26 cellular contexts compared by ENCODE assay signal in the genomic region with DNA sequence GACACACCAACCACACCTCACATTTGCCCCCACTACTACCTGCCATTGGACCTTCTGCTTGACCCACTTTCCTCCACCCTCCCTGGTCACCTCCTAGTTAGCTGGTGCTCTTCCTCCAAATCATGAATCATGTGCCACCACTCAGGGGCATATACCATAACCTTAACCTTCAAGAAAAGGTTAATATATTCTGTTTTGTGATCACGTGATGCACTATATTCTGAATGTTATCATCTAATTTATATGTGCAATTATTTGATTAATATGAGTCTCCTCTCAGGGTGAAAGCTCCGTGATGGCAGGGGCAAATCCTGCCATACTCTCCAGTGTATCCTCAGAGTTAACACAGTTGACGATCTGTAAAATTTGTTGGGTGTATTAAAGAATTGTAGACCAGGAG.
"Had no signal": no experiment of that assay in that cellular context is flagged by ENCODE, and none has a peak within 500 bp of the region (broad histone marks: within the 10 kb centered on the region; RNA-seq: fewer than 3 reads in every experiment).

No MANE protein-coding gene starts in this region.

- FAIRE-seq: pancreas, urothelium cell line had no signal

- DNase-seq: naive thymus-derived CD4-positive, alpha-beta T cell; natural killer cell; occipital lobe; pancreas; psoas muscle; right cardiac atrium; stimulated activated CD4-positive, alpha-beta T cell treated with anti-CD3 and anti-CD28 coated beads, Interleukin-15, amount 100 ng/mL, for 24 hours; stimulated activated CD4-positive, alpha-beta T cell treated with anti-CD3 and anti-CD28 coated beads, Interleukin-2, amount 100 ng/mL, for 24 hours; stimulated activated CD4-positive, alpha-beta T cell treated with anti-CD3 and anti-CD28 coated beads, Interleukin-2, amount 100 ng/mL, for 48 hours; stimulated activated CD4-positive, alpha-beta T cell treated with anti-CD3 and anti-CD28 coated beads, Interleukin-4, amount 100 ng/mL, for 24 hours; stimulated activated naive B cell treated with anti-CD40 and anti-IgM and Interleukin-4, amounts not matched to agents 10 μg/mL and 1 μg/mL and 100 μg/mL, for 72 hours; stimulated activated naive CD4-positive, alpha-beta T cell treated with Interleukin-2 at 50 U/mL for 16 hours; stomach; thyroid gland; trophoblast cell; upper lobe of left lung had no signal

- H3K27me3 Mint-ChIP-seq: naive thymus-derived CD4-positive, alpha-beta T cell; stimulated activated naive B cell treated with anti-CD40 and anti-IgM and Interleukin-4, amounts not matched to agents 10 μg/mL and 1 μg/mL and 100 μg/mL, for 72 hours; stimulated activated naive CD8-positive, alpha-beta T cell treated with anti-CD3 and anti-CD28 coated beads, Interleukin-15, Interleukin-2, amounts not matched to agents 100 ng/mL and 50 ng/mL, for 24 hours had no signal

- H3K27me3 ChIP-seq: neural progenitor cell, pancreas, stomach, thyroid gland, tibial nerve, upper lobe of left lung, vagina had no signal

- H3K4me1 ChIP-seq: neural progenitor cell, pancreas, psoas muscle, thyroid gland, tibial nerve, upper lobe of left lung, vagina had no signal

- H3K36me3 Mint-ChIP-seq: naive thymus-derived CD4-positive, alpha-beta T cell; natural killer cell; neural progenitor cell; stimulated activated effector memory CD8-positive, alpha-beta T cell treated with anti-CD3 and anti-CD28 coated beads, Interleukin-12 subunit alpha, Interleukin-12 subunit beta, amount 100 ng/mL, for 72 hours; stimulated activated naive B cell treated with anti-CD40 and anti-IgM and Interleukin-4, amounts not matched to agents 10 μg/mL and 1 μg/mL and 100 μg/mL, for 72 hours had no signal

- H3K9ac ChIP-seq: neural progenitor cell had no signal

- H3K4me2 ChIP-seq: neural progenitor cell had no signal

- H3K4me3 Mint-ChIP-seq: naive thymus-derived CD4-positive, alpha-beta T cell; natural killer cell; nephron; neural progenitor cell; stimulated activated effector memory CD8-positive, alpha-beta T cell treated with anti-CD3 and anti-CD28 coated beads, Interleukin-12 subunit alpha, Interleukin-12 subunit beta, amount 100 ng/mL, for 72 hours; stimulated activated naive B cell treated with anti-CD40 and anti-IgM and Interleukin-4, amounts not matched to agents 10 μg/mL and 1 μg/mL and 100 μg/mL, for 72 hours; stimulated activated naive CD8-positive, alpha-beta T cell treated with anti-CD3 and anti-CD28 coated beads, Interleukin-15, Interleukin-2, amounts not matched to agents 100 ng/mL and 50 ng/mL, for 24 hours had no signal

- ATAC-seq: naive thymus-derived CD4-positive, alpha-beta T cell; natural killer cell; pancreas; psoas muscle; right cardiac atrium; sciatic nerve; stimulated activated effector memory CD8-positive, alpha-beta T cell treated with anti-CD3 and anti-CD28 coated beads, Interleukin-12 subunit alpha, Interleukin-12 subunit beta, amount 100 ng/mL, for 72 hours; stimulated activated naive B cell treated with anti-CD40 and anti-IgM and Interleukin-4, amounts not matched to agents 10 μg/mL and 1 μg/mL and 100 μg/mL, for 72 hours had no signal

- H2AFZ ChIP-seq: neural progenitor cell had no signal

- H3K9me3 Mint-ChIP-seq: neural progenitor cell; stimulated activated naive CD8-positive, alpha-beta T cell treated with anti-CD3 and anti-CD28 coated beads, Interleukin-15, Interleukin-2, amounts not matched to agents 100 ng/mL and 50 ng/mL, for 24 hours had no signal

- H3K4me1 Mint-ChIP-seq: naive thymus-derived CD4-positive, alpha-beta T cell; natural killer cell; nephron; stimulated activated effector memory CD8-positive, alpha-beta T cell treated with anti-CD3 and anti-CD28 coated beads, Interleukin-12 subunit alpha, Interleukin-12 subunit beta, amount 100 ng/mL, for 72 hours; stimulated activated naive B cell treated with anti-CD40 and anti-IgM and Interleukin-4, amounts not matched to agents 10 μg/mL and 1 μg/mL and 100 μg/mL, for 72 hours had no signal

- H3K27ac ChIP-seq: neural progenitor cell, pancreas, psoas muscle, skin epidermis, stomach, thoracic aorta, thyroid gland, tibial nerve, upper lobe of left lung, vagina had no signal

- H3K9me3 ChIP-seq: pancreas, psoas muscle, stomach, thoracic aorta, thyroid gland, upper lobe of left lung, vagina had no signal

- H3K27ac Mint-ChIP-seq: naive thymus-derived CD4-positive, alpha-beta T cell; natural killer cell; nephron; neural progenitor cell; stimulated activated effector memory CD8-positive, alpha-beta T cell treated with anti-CD3 and anti-CD28 coated beads, Interleukin-12 subunit alpha, Interleukin-12 subunit beta, amount 100 ng/mL, for 72 hours; stimulated activated naive B cell treated with anti-CD40 and anti-IgM and Interleukin-4, amounts not matched to agents 10 μg/mL and 1 μg/mL and 100 μg/mL, for 72 hours; stimulated activated naive CD8-positive, alpha-beta T cell treated with anti-CD3 and anti-CD28 coated beads, Interleukin-15, Interleukin-2, amounts not matched to agents 100 ng/mL and 50 ng/mL, for 24 hours had no signal

- H3K36me3 ChIP-seq: neural progenitor cell, pancreas, stomach, thoracic aorta, thyroid gland, tibial nerve, upper lobe of left lung, vagina had no signal

- H3K4me3 ChIP-seq: neural progenitor cell, pancreas, psoas muscle, skin epidermis, stomach, thoracic aorta, thyroid gland, tibial nerve, upper lobe of left lung, vagina had no signal
